8 cellular contexts compared by ENCODE assay signal in the genomic region with DNA sequence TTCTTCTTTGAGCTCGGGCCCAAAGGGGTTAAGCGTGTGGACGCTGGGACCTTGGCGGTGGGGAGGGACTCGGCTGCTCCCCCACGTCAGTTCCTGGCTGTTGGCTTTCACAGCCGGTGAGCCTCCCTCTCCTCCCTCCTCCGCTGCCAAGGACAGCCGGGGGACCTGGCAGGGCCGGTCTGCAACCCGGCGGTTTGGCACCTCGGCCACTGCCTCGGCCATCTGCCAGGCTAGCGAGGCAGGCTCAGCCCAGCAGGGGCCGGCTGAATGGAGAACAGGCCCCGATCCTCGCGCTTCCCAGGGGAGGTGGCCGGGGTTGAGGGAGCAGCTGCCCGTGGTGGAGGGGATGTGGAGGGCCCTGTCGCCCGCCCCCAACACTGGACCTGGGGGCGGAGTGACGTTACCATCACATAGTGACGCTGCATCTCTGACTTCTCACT. TPM values are rescaled to one million over a fixed set of nuclear protein-coding genes. Genes with fewer than 3 reads are reported as not detected.
DNase-seq lines count a peak whose midpoint lies in the region; ATAC-seq, FAIRE-seq and TF ChIP-seq lines count a peak whose summit lies in the region.

No MANE protein-coding gene starts in this region.

- H3K9me2 ChIP-seq in HCT116 (ENCODE audit: insufficient read depth) = no peaks in the 10 kb centered on the region

- no peaks in the 10 kb centered on the region for H4K20me1 ChIP-seq in HCT116 (ENCODE audit: insufficient read depth)
- H4K20me1 ChIP-seq in astrocyte (ENCODE audit: insufficient read depth, low read length) = peaks cover 68% of the 10 kb centered on the region

- no peak for TF ChIP-seq RAD21 in HCT116 (IDR thresholded peaks at IDR 0.05; ENCODE audit: low read depth)

- no peak overlapping the region for H3K4me3 ChIP-seq in HCT116 (replicated peaks in 1 of 2; ENCODE audit: low read depth in 1 of 2, low read length in 2 of 2)
- H3K4me3 ChIP-seq in astrocyte (ENCODE audit: insufficient read depth, low read depth, low read length) = no peak overlapping the region
- peak overlapping the region in 2 of 3 donors; percentile 12 to 52 for H3K4me3 ChIP-seq in skeletal muscle tissue (ENCODE audit: low read length in 3 of 3)

- no peak for TF ChIP-seq CTCF in HCT116 (IDR thresholded peaks at IDR 0.05 in 2 of 3, conservative IDR thresholded peaks at IDR 0.05 in 1 of 3; ENCODE audit: borderline replicate concordance in 1 of 3, insufficient read depth in 1 of 3, low read depth in 2 of 3, low read length in 2 of 3)
- no peak for TF ChIP-seq CTCF in astrocyte (IDR thresholded peaks at IDR 0.05; ENCODE audit: insufficient read depth, low read depth, low read length)

- no peak for FAIRE-seq in astrocyte (lab: Jason Lieb, UNC)

- peaks cover 13% of the 10 kb centered on the region for H3K36me3 Mint-ChIP-seq in astrocyte (ENCODE audit: low read depth, unreplicated experiment)

- H3K4me1 ChIP-seq in HCT116 (ENCODE audit: control insufficient read depth in 1 of 2, insufficient read depth in 2 of 2, low read length in 2 of 2) = peaks cover 28 to 51% of the 10 kb centered on the region in 2 experiments
- peaks cover 24% of the 10 kb centered on the region for H3K4me1 ChIP-seq in astrocyte (ENCODE audit: insufficient read depth, low read length)
- peaks cover 28 to 60% (median 47%) of the 10 kb centered on the region in 3 donors for H3K4me1 ChIP-seq in skeletal muscle tissue (ENCODE audit: control insufficient read depth in 3 of 3, insufficient read depth in 3 of 3, low read length in 3 of 3)

- peak overlapping the region; percentile 75; the same call in 1 of the 2 replicates for H3K4me2 ChIP-seq in HCT116 (ENCODE audit: low read length)
- peak overlapping the region; percentile 39 for H3K4me2 ChIP-seq in astrocyte (ENCODE audit: low read length)

- BruUV-seq in HCT116 (replicated peaks; lab: Mats Ljungman, UMichigan) = no TSS peak

- no peak overlapping the region for H3K27ac Mint-ChIP-seq in astrocyte (ENCODE audit: unreplicated experiment)

- H3K79me2 ChIP-seq in HCT116 (ENCODE audit: insufficient read depth, low read length) = peaks cover 41% of the 10 kb centered on the region
- peaks cover 35% of the 10 kb centered on the region for H3K79me2 ChIP-seq in astrocyte (ENCODE audit: insufficient read depth, low read length)

- H3K27me3 Mint-ChIP-seq in astrocyte (ENCODE audit: low read depth, unreplicated experiment) = no peaks in the 10 kb centered on the region

- H2AFZ ChIP-seq in HCT116 (ENCODE audit: low read depth, low read length, poor library complexity, severe bottlenecking) (no peak overlapping the region), astrocyte (ENCODE audit: low read depth, low read length) (no peak overlapping the region)

- no peak overlapping the region for H3K4me3 Mint-ChIP-seq in astrocyte (ENCODE audit: unreplicated experiment)

- H3K9ac ChIP-seq in HCT116 (ENCODE audit: low read length) (no peak overlapping the region), astrocyte (ENCODE audit: low read length) (peak overlapping the region; percentile 23), skeletal muscle tissue (ENCODE audit: low read depth in 1 of 3, low read length in 3 of 3) (peak overlapping the region; percentile 11 to 68 (median 12))

- H3K36me3 ChIP-seq in HCT116 (ENCODE audit: control insufficient read depth in 1 of 2, insufficient read depth in 2 of 2, low read length in 2 of 2) (peaks cover 17 to 21% of the 10 kb centered on the region in 2 experiments), astrocyte (ENCODE audit: insufficient read depth, low read length) (peaks cover 12% of the 10 kb centered on the region), skeletal muscle tissue (ENCODE audit: control insufficient read depth in 3 of 3, insufficient read depth in 3 of 3, low read length in 3 of 3) (peaks cover 35 to 45% (median 42%) of the 10 kb centered on the region in 3 donors)

- no peaks in the 10 kb centered on the region for H3K9me3 Mint-ChIP-seq in astrocyte (ENCODE audit: unreplicated experiment)

- H3K4me1 Mint-ChIP-seq in astrocyte (ENCODE audit: low read depth, unreplicated experiment) = peaks cover 8% of the 10 kb centered on the region

- TF ChIP-seq POLR2A in HCT116 (IDR thresholded peaks at IDR 0.05; ENCODE audit: borderline replicate concordance, extremely low read depth, insufficient read depth, insufficient read length) = no peak

- RAD21 ChIA-PET in HCT116 (lab: Charles Lee; ENCODE audit: low non-redundant PET in 1 of 2, low total read pairs in 2 of 2, uncharacterized antibody in 2 of 2, unreplicated experiment in 2 of 2) = no interaction called here

- H3K27ac ChIP-seq in HCT116 (ENCODE audit: low read depth, low read length) (peak overlapping the region; percentile 56), astrocyte (ENCODE audit: low read depth, low read length) (peak overlapping the region; percentile 12), skeletal muscle tissue (ENCODE audit: low read depth, low read length) (peak overlapping the region; percentile 59)

- POLR2A ChIA-PET in HCT116 (lab: Charles Lee) (no interaction called here), HEK293T (lab: Yijun Ruan, JAX) (no interaction called here)

- ATAC-seq in HCT116 (no peak), HG03135 (IDR thresholded peaks at IDR 0.05; ENCODE audit: unreplicated experiment) (no peak), GM21737 (IDR thresholded peaks at IDR 0.05; ENCODE audit: unreplicated experiment) (no peak), GM18870 (IDR thresholded peaks at IDR 0.05; ENCODE audit: unreplicated experiment) (no peak)

- CTCF ChIA-PET in HCT116 (lab: Charles Lee) = no interaction called here
- CTCF ChIA-PET in HEK293T (lab: Yijun Ruan, JAX) = no interaction called here

- H3K27me3 ChIP-seq in HCT116 (ENCODE audit: insufficient read depth, low read length) = no peaks in the 10 kb centered on the region
- H3K27me3 ChIP-seq in astrocyte (ENCODE audit: insufficient read depth, low read length) = no peaks in the 10 kb centered on the region
- no peaks in the 10 kb centered on the region for H3K27me3 ChIP-seq in skeletal muscle tissue (ENCODE audit: control insufficient read depth in 3 of 3, insufficient read depth in 3 of 3, low read length in 3 of 3)

- intact Hi-C loops in HCT116 (cut with micrococcal nuclease) = no loop called here

- no peaks in the 10 kb centered on the region for H3K9me3 ChIP-seq in HCT116 (ENCODE audit: control insufficient read depth in 1 of 2, insufficient read depth in 1 of 2, low read depth in 1 of 2, low read length in 2 of 2)
- H3K9me3 ChIP-seq in astrocyte (ENCODE audit: insufficient read depth, low read depth, low read length) = no peaks in the 10 kb centered on the region
- no peaks in the 10 kb centered on the region for H3K9me3 ChIP-seq in skeletal muscle tissue (ENCODE audit: control insufficient read depth in 3 of 3, low read length in 3 of 3)

- no peak for DNase-seq in HCT116 (ENCODE audit: low read depth, low spot score)
- DNase-seq in astrocyte (ENCODE audit: low read depth) = peak; percentile 56
- DNase-seq in iPS-NIHi11 (ENCODE audit: low spot score) = peak; percentile 70
- DNase-seq in HEK293T (ENCODE audit: extremely low spot score) = no peak

TF ChIP-seq in HCT116, 20 proteins besides CTCF, POLR2A, EP300 and RAD21 (continues in another document):
- TF ChIP-seq EGR1 (IDR thresholded peaks at IDR 0.05; ENCODE audit: low read depth) (no peak), ZNF274 (IDR thresholded peaks at IDR 0.05; ENCODE audit: low read depth, low read length) (no peak), CBX3 (IDR thresholded peaks at IDR 0.05; ENCODE audit: low read depth) (no peak), JUND (IDR thresholded peaks at IDR 0.05) (no peak), SRF (IDR thresholded peaks at IDR 0.05; ENCODE audit: low read depth) (no peak)
- TF ChIP-seq, protein P1, sequence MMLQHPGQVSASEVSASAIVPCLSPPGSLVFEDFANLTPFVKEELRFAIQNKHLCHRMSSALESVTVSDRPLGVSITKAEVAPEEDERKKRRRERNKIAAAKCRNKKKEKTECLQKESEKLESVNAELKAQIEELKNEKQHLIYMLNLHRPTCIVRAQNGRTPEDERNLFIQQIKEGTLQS (IDR thresholded peaks at IDR 0.05) = no peak

TF ChIP-seq in HEK293T, 16 proteins besides CTCF, POLR2A, EP300 and RAD21:
- no peak for TF ChIP-seq BHLHE40 (IDR thresholded peaks at IDR 0.05; ENCODE audit: borderline replicate concordance)
- TF ChIP-seq ARNT (IDR thresholded peaks at IDR 0.05) = no peak
- no peak for TF ChIP-seq FOXK2 (IDR thresholded peaks at IDR 0.05)
- no peak for TF ChIP-seq LEF1 (IDR thresholded peaks at IDR 0.05; ENCODE audit: borderline replicate concordance)
- no peak for TF ChIP-seq FOXA1 (IDR thresholded peaks at IDR 0.05)
- no peak for TF ChIP-seq SP1 (IDR thresholded peaks at IDR 0.05)
- TF ChIP-seq FOXM1 (IDR thresholded peaks at IDR 0.05; ENCODE audit: borderline replicate concordance) = no peak
- no peak for TF ChIP-seq HDGF (IDR thresholded peaks at IDR 0.05; ENCODE audit: borderline replicate concordance)
- TF ChIP-seq ELF4 (IDR thresholded peaks at IDR 0.05) = no peak
- TF ChIP-seq ZNF384 (IDR thresholded peaks at IDR 0.05) = no peak

RNA-seq across cellular contexts. Expression of a gene that starts 5.0 kb away (rescaled TPM):
- 263 TPM for total RNA-seq in HCT116 (2021; ENCODE audit: unreplicated experiment)
- 320 and 329 TPM in 2 replicates for polyA plus RNA-seq in HCT116 (2012)
- total RNA-seq in astrocyte = 200 and 210 TPM in 2 replicates
- 98.1 TPM for total RNA-seq in skeletal muscle tissue

RNA-seq across cellular contexts. Expression of a gene that starts 28.2 kb away (rescaled TPM):
- total RNA-seq in HCT116 (2021; ENCODE audit: unreplicated experiment) = 35.6 TPM
- polyA plus RNA-seq in HCT116 (2012) = 41.3 and 49.3 TPM in 2 replicates
- total RNA-seq in astrocyte = 0.48 and 0.79 TPM in 2 replicates
- total RNA-seq in skeletal muscle tissue = 9.4 TPM

RNA-seq across cellular contexts. Expression of a gene that starts 36.9 kb away (rescaled TPM):
- total RNA-seq in HCT116 (2021; ENCODE audit: unreplicated experiment) = 56.5 TPM
- 48.4 and 50.8 TPM in 2 replicates for polyA plus RNA-seq in HCT116 (2012)
- 39.9 and 41.0 TPM in 2 replicates for total RNA-seq in astrocyte
- total RNA-seq in skeletal muscle tissue = 37.1 TPM

Comparison
In these comparisons a context has a peak if more than half of its experiments do, and no peak if none do; other contexts are left out.
1. DNase-seq: peak in astrocyte (single experiment) and iPS-NIHi11 (single experiment); none in HCT116 (single experiment) and HEK293T (single experiment).
2. H3K4me3 ChIP-seq: peak in skeletal muscle tissue (2 of 3); none in HCT116 (0 of 2) and astrocyte (single experiment).
3. Peak in every context shown above with its lines, with median percentiles within 50 percentile points of each other: H3K27ac ChIP-seq.